In the genomic region with DNA sequence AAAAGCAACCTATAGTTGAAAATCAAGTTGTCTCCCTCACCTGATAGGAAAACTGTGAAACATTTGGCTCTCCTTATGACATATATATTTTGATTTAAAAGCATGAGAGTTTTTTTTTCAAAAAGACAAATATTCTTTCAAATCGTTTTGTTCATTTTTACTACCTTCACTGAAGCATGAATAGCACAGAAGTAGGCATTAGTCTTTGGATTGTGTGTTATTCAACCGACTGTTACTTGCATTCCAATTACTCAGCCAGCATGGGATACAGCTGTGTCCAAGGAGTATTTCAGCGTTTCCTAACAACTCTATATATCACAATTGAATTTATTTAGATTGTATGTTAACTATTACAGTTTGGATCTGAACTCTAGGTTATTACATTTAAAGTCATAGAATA, we compare ENCODE assay signal across 1 cellular context.
TF ChIP-seq lines count a peak whose summit lies in the region.

No MANE protein-coding gene starts in this region.

TF ChIP-seq in GM23338, 12 proteins besides CTCF, POLR2A, EP300 and RAD21 (continued from another document):
- TF ChIP-seq, protein P1, sequence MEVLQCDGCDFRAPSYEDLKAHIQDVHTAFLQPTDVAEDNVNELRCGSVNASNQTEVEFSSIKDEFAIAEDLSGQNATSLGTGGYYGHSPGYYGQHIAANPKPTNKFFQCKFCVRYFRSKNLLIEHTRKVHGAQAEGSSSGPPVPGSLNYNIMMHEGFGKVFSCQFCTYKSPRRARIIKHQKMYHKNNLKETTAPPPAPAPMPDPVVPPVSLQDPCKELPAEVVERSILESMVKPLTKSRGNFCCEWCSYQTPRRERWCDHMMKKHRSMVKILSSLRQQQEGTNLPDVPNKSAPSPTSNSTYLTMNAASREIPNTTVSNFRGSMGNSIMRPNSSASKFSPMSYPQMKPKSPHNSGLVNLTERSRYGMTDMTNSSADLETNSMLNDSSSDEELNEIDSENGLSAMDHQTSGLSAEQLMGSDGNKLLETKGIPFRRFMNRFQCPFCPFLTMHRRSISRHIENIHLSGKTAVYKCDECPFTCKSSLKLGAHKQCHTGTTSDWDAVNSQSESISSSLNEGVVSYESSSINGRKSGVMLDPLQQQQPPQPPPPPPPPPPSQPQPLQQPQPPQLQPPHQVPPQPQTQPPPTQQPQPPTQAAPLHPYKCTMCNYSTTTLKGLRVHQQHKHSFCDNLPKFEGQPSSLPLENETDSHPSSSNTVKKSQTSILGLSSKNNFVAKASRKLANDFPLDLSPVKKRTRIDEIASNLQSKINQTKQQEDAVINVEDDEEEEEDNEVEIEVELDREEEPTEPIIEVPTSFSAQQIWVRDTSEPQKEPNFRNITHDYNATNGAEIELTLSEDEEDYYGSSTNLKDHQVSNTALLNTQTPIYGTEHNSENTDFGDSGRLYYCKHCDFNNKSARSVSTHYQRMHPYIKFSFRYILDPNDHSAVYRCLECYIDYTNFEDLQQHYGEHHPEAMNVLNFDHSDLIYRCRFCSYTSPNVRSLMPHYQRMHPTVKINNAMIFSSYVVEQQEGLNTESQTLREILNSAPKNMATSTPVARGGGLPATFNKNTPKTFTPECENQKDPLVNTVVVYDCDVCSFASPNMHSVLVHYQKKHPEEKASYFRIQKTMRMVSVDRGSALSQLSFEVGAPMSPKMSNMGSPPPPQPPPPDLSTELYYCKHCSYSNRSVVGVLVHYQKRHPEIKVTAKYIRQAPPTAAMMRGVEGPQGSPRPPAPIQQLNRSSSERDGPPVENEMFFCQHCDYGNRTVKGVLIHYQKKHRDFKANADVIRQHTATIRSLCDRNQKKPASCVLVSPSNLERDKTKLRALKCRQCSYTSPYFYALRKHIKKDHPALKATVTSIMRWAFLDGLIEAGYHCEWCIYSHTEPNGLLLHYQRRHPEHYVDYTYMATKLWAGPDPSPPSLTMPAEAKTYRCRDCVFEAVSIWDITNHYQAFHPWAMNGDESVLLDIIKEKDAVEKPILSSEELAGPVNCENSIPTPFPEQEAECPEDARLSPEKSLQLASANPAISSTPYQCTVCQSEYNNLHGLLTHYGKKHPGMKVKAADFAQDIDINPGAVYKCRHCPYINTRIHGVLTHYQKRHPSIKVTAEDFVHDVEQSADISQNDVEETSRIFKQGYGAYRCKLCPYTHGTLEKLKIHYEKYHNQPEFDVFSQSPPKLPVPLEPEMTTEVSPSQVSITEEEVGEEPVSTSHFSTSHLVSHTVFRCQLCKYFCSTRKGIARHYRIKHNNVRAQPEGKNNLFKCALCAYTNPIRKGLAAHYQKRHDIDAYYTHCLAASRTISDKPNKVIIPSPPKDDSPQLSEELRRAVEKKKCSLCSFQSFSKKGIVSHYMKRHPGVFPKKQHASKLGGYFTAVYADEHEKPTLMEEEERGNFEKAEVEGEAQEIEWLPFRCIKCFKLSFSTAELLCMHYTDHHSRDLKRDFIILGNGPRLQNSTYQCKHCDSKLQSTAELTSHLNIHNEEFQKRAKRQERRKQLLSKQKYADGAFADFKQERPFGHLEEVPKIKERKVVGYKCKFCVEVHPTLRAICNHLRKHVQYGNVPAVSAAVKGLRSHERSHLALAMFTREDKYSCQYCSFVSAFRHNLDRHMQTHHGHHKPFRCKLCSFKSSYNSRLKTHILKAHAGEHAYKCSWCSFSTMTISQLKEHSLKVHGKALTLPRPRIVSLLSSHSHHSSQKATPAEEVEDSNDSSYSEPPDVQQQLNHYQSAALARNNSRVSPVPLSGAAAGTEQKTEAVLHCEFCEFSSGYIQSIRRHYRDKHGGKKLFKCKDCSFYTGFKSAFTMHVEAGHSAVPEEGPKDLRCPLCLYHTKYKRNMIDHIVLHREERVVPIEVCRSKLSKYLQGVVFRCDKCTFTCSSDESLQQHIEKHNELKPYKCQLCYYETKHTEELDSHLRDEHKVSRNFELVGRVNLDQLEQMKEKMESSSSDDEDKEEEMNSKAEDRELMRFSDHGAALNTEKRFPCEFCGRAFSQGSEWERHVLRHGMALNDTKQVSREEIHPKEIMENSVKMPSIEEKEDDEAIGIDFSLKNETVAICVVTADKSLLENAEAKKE (CRISPR knock-in tag; IDR thresholded peaks at IDR 0.05) = no peak
- no peak for TF ChIP-seq JUNB (IDR thresholded peaks at IDR 0.05; ENCODE audit: unreplicated experiment)
- no peak for TF ChIP-seq POLR2AphosphoS5 (IDR thresholded peaks at IDR 0.05; ENCODE audit: low read depth)
- no peak for TF ChIP-seq NANOG (IDR thresholded peaks at IDR 0.05; ENCODE audit: borderline replicate concordance)
- no peak for TF ChIP-seq EZH2 (IDR thresholded peaks at IDR 0.05; ENCODE audit: low read depth, unreplicated experiment)
- TF ChIP-seq, protein P2, sequence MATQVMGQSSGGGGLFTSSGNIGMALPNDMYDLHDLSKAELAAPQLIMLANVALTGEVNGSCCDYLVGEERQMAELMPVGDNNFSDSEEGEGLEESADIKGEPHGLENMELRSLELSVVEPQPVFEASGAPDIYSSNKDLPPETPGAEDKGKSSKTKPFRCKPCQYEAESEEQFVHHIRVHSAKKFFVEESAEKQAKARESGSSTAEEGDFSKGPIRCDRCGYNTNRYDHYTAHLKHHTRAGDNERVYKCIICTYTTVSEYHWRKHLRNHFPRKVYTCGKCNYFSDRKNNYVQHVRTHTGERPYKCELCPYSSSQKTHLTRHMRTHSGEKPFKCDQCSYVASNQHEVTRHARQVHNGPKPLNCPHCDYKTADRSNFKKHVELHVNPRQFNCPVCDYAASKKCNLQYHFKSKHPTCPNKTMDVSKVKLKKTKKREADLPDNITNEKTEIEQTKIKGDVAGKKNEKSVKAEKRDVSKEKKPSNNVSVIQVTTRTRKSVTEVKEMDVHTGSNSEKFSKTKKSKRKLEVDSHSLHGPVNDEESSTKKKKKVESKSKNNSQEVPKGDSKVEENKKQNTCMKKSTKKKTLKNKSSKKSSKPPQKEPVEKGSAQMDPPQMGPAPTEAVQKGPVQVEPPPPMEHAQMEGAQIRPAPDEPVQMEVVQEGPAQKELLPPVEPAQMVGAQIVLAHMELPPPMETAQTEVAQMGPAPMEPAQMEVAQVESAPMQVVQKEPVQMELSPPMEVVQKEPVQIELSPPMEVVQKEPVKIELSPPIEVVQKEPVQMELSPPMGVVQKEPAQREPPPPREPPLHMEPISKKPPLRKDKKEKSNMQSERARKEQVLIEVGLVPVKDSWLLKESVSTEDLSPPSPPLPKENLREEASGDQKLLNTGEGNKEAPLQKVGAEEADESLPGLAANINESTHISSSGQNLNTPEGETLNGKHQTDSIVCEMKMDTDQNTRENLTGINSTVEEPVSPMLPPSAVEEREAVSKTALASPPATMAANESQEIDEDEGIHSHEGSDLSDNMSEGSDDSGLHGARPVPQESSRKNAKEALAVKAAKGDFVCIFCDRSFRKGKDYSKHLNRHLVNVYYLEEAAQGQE (IDR thresholded peaks at IDR 0.05; ENCODE audit: unreplicated experiment) = no peak
- no peak for TF ChIP-seq EZH2phosphoT487 (IDR thresholded peaks at IDR 0.05; ENCODE audit: unreplicated experiment)
- no peak for TF ChIP-seq STAT1 (IDR thresholded peaks at IDR 0.05; ENCODE audit: unreplicated experiment)
- TF ChIP-seq, protein P3, sequence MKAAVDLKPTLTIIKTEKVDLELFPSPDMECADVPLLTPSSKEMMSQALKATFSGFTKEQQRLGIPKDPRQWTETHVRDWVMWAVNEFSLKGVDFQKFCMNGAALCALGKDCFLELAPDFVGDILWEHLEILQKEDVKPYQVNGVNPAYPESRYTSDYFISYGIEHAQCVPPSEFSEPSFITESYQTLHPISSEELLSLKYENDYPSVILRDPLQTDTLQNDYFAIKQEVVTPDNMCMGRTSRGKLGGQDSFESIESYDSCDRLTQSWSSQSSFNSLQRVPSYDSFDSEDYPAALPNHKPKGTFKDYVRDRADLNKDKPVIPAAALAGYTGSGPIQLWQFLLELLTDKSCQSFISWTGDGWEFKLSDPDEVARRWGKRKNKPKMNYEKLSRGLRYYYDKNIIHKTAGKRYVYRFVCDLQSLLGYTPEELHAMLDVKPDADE (IDR thresholded peaks at IDR 0.05) = no peak
TF ChIP-seq in GM23338: peak in this region for 0.
